In the genomic region with DNA sequence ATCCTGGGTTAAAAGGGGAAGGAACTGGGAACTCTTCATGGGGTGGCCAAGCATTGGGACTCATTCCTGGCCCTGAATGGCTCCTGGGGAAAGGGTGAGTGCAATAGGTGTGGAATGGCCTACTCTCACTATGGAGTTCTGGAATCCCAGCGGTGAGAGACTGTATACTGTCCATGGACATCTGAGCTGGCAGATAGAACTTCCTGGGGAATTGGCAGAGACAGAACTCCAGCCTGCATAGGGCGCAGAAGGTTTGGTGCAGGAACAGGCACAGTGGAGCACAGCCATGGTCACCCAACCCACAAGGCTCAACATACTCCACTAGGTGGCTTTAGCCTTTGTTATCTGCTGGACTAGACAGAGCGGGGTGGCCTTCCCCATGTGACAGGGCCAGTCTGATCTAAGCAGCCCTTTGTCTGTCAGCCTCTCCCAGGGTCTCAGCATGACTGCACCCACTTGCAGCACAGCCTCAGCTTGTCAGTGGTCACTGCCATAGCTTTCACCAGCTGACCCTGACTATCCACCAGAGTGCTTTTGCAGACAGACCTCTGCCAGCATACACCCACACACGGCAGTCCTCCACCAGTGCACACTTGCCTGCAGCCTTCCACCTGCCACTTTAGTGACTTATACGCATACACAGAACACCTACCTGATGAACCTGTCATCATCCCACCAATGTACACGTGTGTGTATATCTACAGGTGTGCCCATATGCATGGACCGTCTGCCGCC, we compare ENCODE assay signal across 24 cellular contexts. TPM values are rescaled to one million over a fixed set of nuclear protein-coding genes. Genes with fewer than 3 reads are reported as not detected.
DNase-seq lines count a peak whose midpoint lies in the region; ATAC-seq, FAIRE-seq and TF ChIP-seq lines count a peak whose summit lies in the region.
"Had no signal": no experiment of that assay in that cellular context is flagged by ENCODE, and none has a peak within 500 bp of the region (broad histone marks: within the 10 kb centered on the region; RNA-seq: fewer than 3 reads in every experiment).

No MANE protein-coding gene starts in this region.

- H3K79me2 ChIP-seq in trophoblast cell (ENCODE audit: control insufficient read depth, insufficient read depth, low read length, poor library complexity): no peaks in the 10 kb centered on the region

- peak; percentile 17 for FAIRE-seq in urothelium cell line (lab: Jason Lieb, UNC)

- TF ChIP-seq POLR2A in heart left ventricle (IDR thresholded peaks at IDR 0.05): no peak

- H4K8ac ChIP-seq in trophoblast cell (ENCODE audit: low read depth, low read length): no peak overlapping the region

- H3K79me1 ChIP-seq in trophoblast cell (ENCODE audit: low read length): no peaks in the 10 kb centered on the region

- no peak overlapping the region for H2BK12ac ChIP-seq in trophoblast cell (ENCODE audit: low read length)

- no peak for TF ChIP-seq CTCF in heart left ventricle (IDR thresholded peaks at IDR 0.05)

- H3K9me3 ChIP-seq in heart left ventricle: peaks cover 0 to 5% (median 0%) of the 10 kb centered on the region in 12 donors
- H3K9me3 ChIP-seq in trophoblast cell (ENCODE audit: insufficient read depth, low read depth, low read length): peaks cover 8% of the 10 kb centered on the region

- WGBS in heart left ventricle, 4 donors: 62 to 86% (median 83%) methylated on average over 7 to 8 of the region's 8 CpGs
- no CpG with 5 or more reads among the region's 8 CpGs for WGBS in trophoblast cell (ENCODE audit: extremely low coverage, insufficient coverage, insufficient read length)

- intact Hi-C loops in Right ventricle myocardium inferior (cut with DNase I): no loop called here
- intact Hi-C loops in cardiac septum (cut with DNase I): no loop called here
- intact Hi-C loops in heart left ventricle (cut with DNase I): no loop called here

- H3K4ac ChIP-seq in trophoblast cell (ENCODE audit: low read depth, low read length): no peak overlapping the region

- no peak overlapping the region for H3K18ac ChIP-seq in trophoblast cell (ENCODE audit: low read length)

- ATAC-seq in Right ventricle myocardium inferior (peak; percentile 56), heart left ventricle (peak; percentile 26 to 67 (median 42)), HG03175 (IDR thresholded peaks at IDR 0.05; ENCODE audit: unreplicated experiment) (no peak), SK-N-SH treated with all-trans-retinoic acid at 6 μM for 48 hours (no peak)

- DNase-seq in Right ventricle myocardium inferior (ENCODE audit: missing footprints): no peak
- DNase-seq in cardiac septum (ENCODE audit: low spot score): no peak
- DNase-seq in heart left ventricle: no peak
- no peak for DNase-seq in trophoblast cell
- no peak for DNase-seq in urothelium cell line (ENCODE audit: low spot score)
- DNase-seq in NCI-H446 treated with DMSO at 0.1 percent for 48 hours (lab: John Stamatoyannopoulos, UW): no peak
- DNase-seq: DMS79, H7, HFFc6, IMR-90, NCI-H1417 treated with DMSO at 0.1 percent for 48 hours, NCI-H187 treated with DMSO at 0.1 percent for 48 hours, NCI-H2227 treated with DMSO at 0.1 percent for 48 hours, NCI-H524, NCI-H82 had no signal

- no peak overlapping the region for H3K14ac ChIP-seq in trophoblast cell (ENCODE audit: low read length)

- H3K36me3 ChIP-seq in heart left ventricle (no peaks in the 10 kb centered on the region), trophoblast cell (ENCODE audit: control insufficient read depth in 1 of 2, insufficient read depth in 2 of 2, low read length in 2 of 2) (no peaks in the 10 kb centered on the region)

- no peak overlapping the region for H3K4me2 ChIP-seq in trophoblast cell (ENCODE audit: low read length)

- no peak overlapping the region for H3K4me3 ChIP-seq in heart left ventricle
- H3K4me3 ChIP-seq in trophoblast cell (ENCODE audit: low read depth, low read length): peak overlapping the region; percentile 25

- H3K9ac ChIP-seq in trophoblast cell (ENCODE audit: low read length): no peak overlapping the region

- H3K27me3 ChIP-seq in heart left ventricle: no peaks in the 10 kb centered on the region
- no peaks in the 10 kb centered on the region for H3K27me3 ChIP-seq in trophoblast cell (ENCODE audit: insufficient read depth, low read length)

- H2BK120ac ChIP-seq in trophoblast cell (ENCODE audit: insufficient read depth, low read length, poor library complexity): no peak overlapping the region

- H2AFZ ChIP-seq in trophoblast cell (ENCODE audit: insufficient read depth, low read length, poor library complexity): no peak overlapping the region

- H3K23ac ChIP-seq in trophoblast cell (ENCODE audit: low read length): no peak overlapping the region

- no peak overlapping the region for H2AK5ac ChIP-seq in trophoblast cell (ENCODE audit: low read length)

- no peak overlapping the region for H4K91ac ChIP-seq in trophoblast cell (ENCODE audit: low read depth, low read length)

- H4K12ac ChIP-seq in trophoblast cell (ENCODE audit: low read depth, low read length): no peak overlapping the region

- peaks cover 0 to 8% (median 0%) of the 10 kb centered on the region in 12 donors for H3K4me1 ChIP-seq in heart left ventricle
- no peaks in the 10 kb centered on the region for H3K4me1 ChIP-seq in trophoblast cell (ENCODE audit: control insufficient read depth in 1 of 2, insufficient read depth in 2 of 2, low read length in 2 of 2)

- H2BK5ac ChIP-seq in trophoblast cell (ENCODE audit: low read depth, low read length, poor library complexity): no peak overlapping the region

- H3K27ac ChIP-seq in heart left ventricle (peak overlapping the region in 5 of 12 donors; percentile 10 to 44 (median 33)), trophoblast cell (ENCODE audit: low read depth, low read length) (no peak overlapping the region)
- H3K27ac ChIP-seq: 22Rv1, HL-60 had no signal

TF ChIP-seq in SK-N-SH treated with all-trans-retinoic acid at 6 μM for 48 hours, 23 proteins besides CTCF, POLR2A, EP300 and RAD21:
- TF ChIP-seq ISL1 (CRISPR knock-in tag; IDR thresholded peaks at IDR 0.05) (no peak), RARB (CRISPR knock-in tag; IDR thresholded peaks at IDR 0.05) (no peak), ZNF70 (CRISPR knock-in tag; IDR thresholded peaks at IDR 0.05) (no peak), ZNF8 (CRISPR knock-in tag; IDR thresholded peaks at IDR 0.05) (no peak)
- TF ChIP-seq, protein P1, sequence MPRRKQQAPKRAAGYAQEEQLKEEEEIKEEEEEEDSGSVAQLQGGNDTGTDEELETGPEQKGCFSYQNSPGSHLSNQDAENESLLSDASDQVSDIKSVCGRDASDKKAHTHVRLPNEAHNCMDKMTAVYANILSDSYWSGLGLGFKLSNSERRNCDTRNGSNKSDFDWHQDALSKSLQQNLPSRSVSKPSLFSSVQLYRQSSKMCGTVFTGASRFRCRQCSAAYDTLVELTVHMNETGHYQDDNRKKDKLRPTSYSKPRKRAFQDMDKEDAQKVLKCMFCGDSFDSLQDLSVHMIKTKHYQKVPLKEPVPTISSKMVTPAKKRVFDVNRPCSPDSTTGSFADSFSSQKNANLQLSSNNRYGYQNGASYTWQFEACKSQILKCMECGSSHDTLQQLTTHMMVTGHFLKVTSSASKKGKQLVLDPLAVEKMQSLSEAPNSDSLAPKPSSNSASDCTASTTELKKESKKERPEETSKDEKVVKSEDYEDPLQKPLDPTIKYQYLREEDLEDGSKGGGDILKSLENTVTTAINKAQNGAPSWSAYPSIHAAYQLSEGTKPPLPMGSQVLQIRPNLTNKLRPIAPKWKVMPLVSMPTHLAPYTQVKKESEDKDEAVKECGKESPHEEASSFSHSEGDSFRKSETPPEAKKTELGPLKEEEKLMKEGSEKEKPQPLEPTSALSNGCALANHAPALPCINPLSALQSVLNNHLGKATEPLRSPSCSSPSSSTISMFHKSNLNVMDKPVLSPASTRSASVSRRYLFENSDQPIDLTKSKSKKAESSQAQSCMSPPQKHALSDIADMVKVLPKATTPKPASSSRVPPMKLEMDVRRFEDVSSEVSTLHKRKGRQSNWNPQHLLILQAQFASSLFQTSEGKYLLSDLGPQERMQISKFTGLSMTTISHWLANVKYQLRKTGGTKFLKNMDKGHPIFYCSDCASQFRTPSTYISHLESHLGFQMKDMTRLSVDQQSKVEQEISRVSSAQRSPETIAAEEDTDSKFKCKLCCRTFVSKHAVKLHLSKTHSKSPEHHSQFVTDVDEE (CRISPR knock-in tag; IDR thresholded peaks at IDR 0.05): no peak

RNA-seq across cellular contexts. Expression of a gene that starts 48.4 kb away (rescaled TPM):
- total RNA-seq in Right ventricle myocardium inferior: 1,120 TPM
- 1,093 TPM for total RNA-seq in cardiac septum
- 1,000 to 10,000 TPM in 5 of 9 donors, 100 to 1,000 TPM in 4; 652 to 1,384 (median 1,052) TPM for total RNA-seq in heart left ventricle
- polyA plus RNA-seq in heart left ventricle: 100 to 1,000 TPM; 353 to 454 TPM
- 0.04 TPM in 2 replicates for polyA plus RNA-seq in trophoblast cell (2013)
- total RNA-seq: H7, HFFc6, HT1080, IMR-90, M059J, RPMI7951 had no signal
- polyA plus RNA-seq: AG04450, CD14-positive monocyte, IMR-90 had no signal

Comparison
In these comparisons a context has a peak if more than half of its experiments do, and no peak if none do; other contexts are left out.
1. ATAC-seq: peak in Right ventricle myocardium inferior (single experiment) and heart left ventricle (4 of 4); none in HG03175 (single experiment) and SK-N-SH treated with all-trans-retinoic acid at 6 μM for 48 hours (single experiment).